In the genomic region with DNA sequence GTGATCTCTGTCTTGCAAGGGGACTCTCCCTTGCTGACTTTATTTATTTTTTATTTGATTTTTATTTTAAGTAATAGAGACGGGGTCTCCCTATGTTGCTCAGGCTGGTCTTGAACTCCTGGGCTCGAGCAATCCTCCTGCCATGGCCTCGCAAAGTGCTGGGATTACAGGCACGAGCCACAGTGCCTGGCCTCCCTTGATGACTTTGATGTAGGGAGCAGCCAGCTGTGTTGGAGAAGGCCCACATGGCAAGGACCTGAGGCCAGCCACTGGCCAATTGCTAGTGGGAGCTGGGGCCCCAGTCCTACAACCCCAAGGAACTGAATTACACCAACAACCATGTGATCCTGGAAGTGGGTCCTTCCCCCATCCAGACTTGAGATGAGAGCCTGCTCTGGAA, we compare ENCODE assay signal across 32 cellular contexts.
"Had no signal": no experiment of that assay in that cellular context is flagged by ENCODE, and none has a peak within 500 bp of the region (broad histone marks: within the 10 kb centered on the region; RNA-seq: fewer than 3 reads in every experiment).

No MANE protein-coding gene starts in this region.

- H3K27ac ChIP-seq: ascending aorta, cardiac muscle cell, PC-9, RWPE1, SK-N-MC, WERI-Rb-1 had no signal

- H3K4me3 ChIP-seq: ascending aorta, cardiac muscle cell, MG63, PC-9, SK-N-MC had no signal

- DNase-seq: activated CD4-positive, alpha-beta T cell treated with anti-CD3 and anti-CD28 coated beads, Interleukin-2, amount 10 ng/mL, durations not matched to agents 24 days and 14 days; activated CD4-positive, alpha-beta T cell treated with anti-CD3 and anti-CD28 coated beads, Interleukin-2, amount 50 U/mL, for 4 hours; activated CD8-positive, alpha-beta T cell treated with anti-CD3 and anti-CD28 coated beads for 36 hours; activated effector memory CD4-positive, alpha-beta T cell treated with anti-CD3 and anti-CD28 coated beads, Interleukin-2, amount 50 U/mL, for 16 hours; activated naive CD4-positive, alpha-beta T cell treated with Interleukin-2 at 50 U/mL for 16 hours; activated naive CD8-positive, alpha-beta T cell treated with anti-CD3 and anti-CD28 coated beads, Interleukin-2, amount 10 ng/mL, durations not matched to agents 7 days and 5 days; activated T-cell treated with anti-CD3 and anti-CD28 coated beads, Interleukin-2, amount 50 U/mL, for 1 hour; activated T-cell treated with anti-CD3 and anti-CD28 coated beads, Interleukin-2, amount 50 U/mL, for 72 hours; amygdala; Kasumi-1; KG1; MG63; MV-4-11; NCI-H1092; NCI-H1436 treated with DMSO at 0.1 percent for 48 hours; NCI-H1694 treated with DMSO at 0.1 percent for 48 hours; NCI-H2029 treated with DMSO at 0.1 percent for 48 hours; NCI-H2107; NCI-H2171; NCI-H510A; NCI-H526; NCI-H748 treated with DMSO at 0.1 percent for 48 hours; PC-9; T1000; WERI-Rb-1 had no signal

- H3K36me3 ChIP-seq: ascending aorta, cardiac muscle cell, MG63, WERI-Rb-1 had no signal

- H3K4me2 ChIP-seq: PC-9 had no signal

- H3K27me3 ChIP-seq: cardiac muscle cell, MG63 had no signal

- ATAC-seq: activated CD8-positive, alpha-beta T cell treated with anti-CD3 and anti-CD28 coated beads for 36 hours; activated T-cell treated with anti-CD3 and anti-CD28 coated beads, Interleukin-2, amount 50 U/mL, for 72 hours; activated T-helper 17 cell treated with anti-CD3 and anti-CD28 coated beads, Interleukin-2, amount 50 U/mL, for 72 hours; Right ventricle myocardium inferior had no signal

- H3K36me3 Mint-ChIP-seq: activated naive CD4-positive, alpha-beta T cell treated with anti-CD3 and anti-CD28 coated beads, Interleukin-2, amount 50 U/mL, for 24 hours; activated naive CD8-positive, alpha-beta T cell treated with anti-CD3 and anti-CD28 coated beads, Interleukin-2, amount 10 ng/mL, durations not matched to agents 7 days and 5 days had no signal

- H3K4me3 Mint-ChIP-seq: activated CD4-positive, alpha-beta T cell treated with anti-CD3 and anti-CD28 coated beads, Interleukin-2, amount 10 ng/mL, durations not matched to agents 24 days and 14 days; activated CD8-positive, alpha-beta T cell treated with anti-CD3 and anti-CD28 coated beads for 36 hours; activated naive CD4-positive, alpha-beta T cell treated with anti-CD3 and anti-CD28 coated beads, Interleukin-2, amount 50 U/mL, for 24 hours; activated naive CD8-positive, alpha-beta T cell treated with anti-CD3 and anti-CD28 coated beads, Interleukin-2, amount 10 ng/mL, durations not matched to agents 7 days and 5 days; activated T-cell treated with anti-CD3 and anti-CD28 coated beads, Interleukin-2, amount 50 U/mL, for 72 hours; activated T-helper 17 cell treated with anti-CD3 and anti-CD28 coated beads, Interleukin-2, amount 50 U/mL, for 72 hours had no signal

- H3K27ac Mint-ChIP-seq: activated CD4-positive, alpha-beta T cell treated with anti-CD3 and anti-CD28 coated beads, Interleukin-2, amount 10 ng/mL, durations not matched to agents 24 days and 14 days; activated CD8-positive, alpha-beta T cell treated with anti-CD3 and anti-CD28 coated beads for 36 hours; activated naive CD4-positive, alpha-beta T cell treated with anti-CD3 and anti-CD28 coated beads, Interleukin-2, amount 50 U/mL, for 24 hours; activated naive CD8-positive, alpha-beta T cell treated with anti-CD3 and anti-CD28 coated beads, Interleukin-2, amount 10 ng/mL, durations not matched to agents 7 days and 5 days; activated T-cell treated with anti-CD3 and anti-CD28 coated beads, Interleukin-2, amount 50 U/mL, for 72 hours; activated T-helper 17 cell treated with anti-CD3 and anti-CD28 coated beads, Interleukin-2, amount 50 U/mL, for 72 hours had no signal

- H2AFZ ChIP-seq: PC-9 had no signal

- H3K9me3 Mint-ChIP-seq: activated CD4-positive, alpha-beta T cell treated with anti-CD3 and anti-CD28 coated beads, Interleukin-2, amount 10 ng/mL, durations not matched to agents 24 days and 14 days; activated CD8-positive, alpha-beta T cell treated with anti-CD3 and anti-CD28 coated beads for 36 hours; activated naive CD4-positive, alpha-beta T cell treated with anti-CD3 and anti-CD28 coated beads, Interleukin-2, amount 50 U/mL, for 24 hours; activated naive CD8-positive, alpha-beta T cell treated with anti-CD3 and anti-CD28 coated beads, Interleukin-2, amount 10 ng/mL, durations not matched to agents 7 days and 5 days; activated T-cell treated with anti-CD3 and anti-CD28 coated beads, Interleukin-2, amount 50 U/mL, for 72 hours; activated T-helper 17 cell treated with anti-CD3 and anti-CD28 coated beads, Interleukin-2, amount 50 U/mL, for 72 hours had no signal

- H3K4me1 ChIP-seq: ascending aorta had no signal

- H3K9me3 ChIP-seq: ascending aorta, MG63 had no signal

- H3K4me1 Mint-ChIP-seq: activated naive CD8-positive, alpha-beta T cell treated with anti-CD3 and anti-CD28 coated beads, Interleukin-2, amount 10 ng/mL, durations not matched to agents 7 days and 5 days; activated T-helper 17 cell treated with anti-CD3 and anti-CD28 coated beads, Interleukin-2, amount 50 U/mL, for 72 hours had no signal
